ENCODE assay signal across 16 cellular contexts in the genomic region with DNA sequence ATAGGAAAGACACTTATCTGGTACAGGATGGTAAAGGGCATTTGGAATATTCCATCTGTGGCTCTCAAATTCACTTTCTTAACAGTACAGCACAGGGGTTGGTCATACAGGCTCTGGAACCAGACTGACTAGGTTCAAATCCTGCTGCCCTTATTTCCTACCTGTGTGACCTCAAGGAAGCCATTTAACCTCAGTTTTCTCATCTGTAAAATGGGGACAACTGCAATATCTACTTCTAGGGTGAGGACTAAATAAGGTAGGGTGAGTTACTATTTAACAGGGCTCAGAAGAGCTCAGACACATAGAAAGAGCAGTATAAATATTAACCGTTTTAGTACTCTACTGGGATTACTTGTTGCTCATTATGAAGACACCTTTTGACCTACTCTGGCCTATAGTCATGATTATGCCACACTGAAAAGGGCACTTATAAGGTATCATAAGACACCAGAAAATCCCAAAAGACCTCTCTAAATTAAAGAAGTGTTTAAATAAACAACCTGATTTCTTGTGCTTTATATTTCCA.
"Had no signal": no experiment of that assay in that cellular context is flagged by ENCODE, and none has a peak within 500 bp of the region (broad histone marks: within the 10 kb centered on the region; RNA-seq: fewer than 3 reads in every experiment).

No MANE protein-coding gene starts in this region.

- H3K36me3 Mint-ChIP-seq: mesothelial cell of epicardium, neural progenitor cell had no signal

- H3K36me3 ChIP-seq: cardiac muscle cell, gastroesophageal sphincter, neural progenitor cell, ovary, suprapubic skin had no signal

- H3K4me3 ChIP-seq: cardiac muscle cell, dorsolateral prefrontal cortex, gastroesophageal sphincter, heart right ventricle, lower lobe of right lung, neural progenitor cell, ovary, suprapubic skin had no signal

- H2AFZ ChIP-seq: neural progenitor cell had no signal

- H3K27ac Mint-ChIP-seq: endodermal cell, mesothelial cell of epicardium, neural progenitor cell, type B pancreatic cell had no signal

- DNase-seq: activated naive CD4-positive, alpha-beta T cell treated with anti-CD3 and anti-CD28 coated beads, Interleukin-2, amount 50 U/mL, for 16 hours; dorsolateral prefrontal cortex; endodermal cell; heart right ventricle; left cardiac atrium; lower lobe of right lung; ovary; stimulated activated CD4-positive, alpha-beta T cell treated with anti-CD3 and anti-CD28 coated beads, Interleukin-2, amount 100 ng/mL, for 24 hours had no signal

- H3K27ac ChIP-seq: cardiac muscle cell, heart right ventricle, lower lobe of right lung, neural progenitor cell, ovary, suprapubic skin had no signal

- ATAC-seq: activated CD4-positive, CD25-positive, alpha-beta regulatory T cell treated with anti-CD3 and anti-CD28 coated beads, Interleukin-2, amount 50 U/mL, for 24 hours; gastroesophageal sphincter; heart right ventricle; left cardiac atrium; lower lobe of right lung had no signal

- H3K9me3 ChIP-seq: gastroesophageal sphincter, heart right ventricle, lower lobe of right lung, ovary, suprapubic skin had no signal

- H3K4me3 Mint-ChIP-seq: endodermal cell, mesothelial cell of epicardium, type B pancreatic cell had no signal

- H3K9me3 Mint-ChIP-seq: activated T-helper 2 cell treated with anti-CD3 and anti-CD28 coated beads, Interferon-gamma antibody, Interleukin-2, Interleukin-4, amounts not matched to agents 10 μg/mL and 5 μg/mL and 100 μg/mL, durations not matched to agents 14 hours and 24 hours and 36 hours; endodermal cell; mesothelial cell of epicardium; type B pancreatic cell had no signal

- H3K27me3 ChIP-seq: cardiac muscle cell, gastroesophageal sphincter, heart right ventricle, ovary, suprapubic skin had no signal

- H3K4me2 ChIP-seq: neural progenitor cell had no signal

- H3K4me1 Mint-ChIP-seq: endodermal cell had no signal

- H3K9ac ChIP-seq: neural progenitor cell had no signal
